ENCODE assay signal across 10 cellular contexts in genomic region chr1:229127301-229127700, GRCh38.
DNase-seq lines count a peak whose midpoint lies in the region; ATAC-seq and TF ChIP-seq lines count a peak whose summit lies in the region.
"Had no signal": no experiment of that assay in that cellular context is flagged by ENCODE, and none has a peak within 500 bp of the region (broad histone marks: within the 10 kb centered on the region; RNA-seq: fewer than 3 reads in every experiment).

No MANE protein-coding gene starts in this region.

- ATAC-seq in SK-N-SH treated with all-trans-retinoic acid at 6 μM for 48 hours = peak; percentile 68
- ATAC-seq in sciatic nerve = peak; percentile 25
- no peak for ATAC-seq in HG03095 (IDR thresholded peaks at IDR 0.05; ENCODE audit: unreplicated experiment)

- H3F3A ChIP-seq in SK-N-SH (replicated peaks; ENCODE audit: insufficient read depth) = no peaks in the 10 kb centered on the region

- H3K36me3 ChIP-seq in SK-N-SH (replicated peaks in 1 of 2; ENCODE audit: control insufficient read depth in 1 of 2, insufficient read depth in 2 of 2, low read length in 1 of 2) (no peaks in the 10 kb centered on the region), KMS-11 (ENCODE audit: insufficient read depth) (no peaks in the 10 kb centered on the region)

- H3K9ac ChIP-seq in SK-N-SH = no peak overlapping the region
- H3K9ac ChIP-seq in KMS-11 = no peak overlapping the region

- no peaks in the 10 kb centered on the region for H3K9me2 ChIP-seq in SK-N-SH

- H3K4me1 Mint-ChIP-seq in activated naive CD4-positive, alpha-beta T cell treated with anti-CD3 and anti-CD28 coated beads, Interleukin-2, amount 10 ng/mL, durations not matched to agents 7 days and 5 days = peaks cover 53% of the 10 kb centered on the region

- no peak overlapping the region for H3K4me3 Mint-ChIP-seq in activated naive CD4-positive, alpha-beta T cell treated with anti-CD3 and anti-CD28 coated beads, Interleukin-2, amount 10 ng/mL, durations not matched to agents 7 days and 5 days
- H3K4me3 Mint-ChIP-seq: activated T-cell treated with anti-CD3 and anti-CD28 coated beads, Interleukin-2, amount 50 U/mL, for 4 hours had no signal

- H3K27me3 ChIP-seq in SK-N-SH (ENCODE audit: insufficient read depth) (no peaks in the 10 kb centered on the region), KMS-11 (ENCODE audit: insufficient read depth, low read depth) (no peaks in the 10 kb centered on the region)

- no peaks in the 10 kb centered on the region for H3K79me2 ChIP-seq in SK-N-SH (ENCODE audit: insufficient read depth)
- no peaks in the 10 kb centered on the region for H3K79me2 ChIP-seq in KMS-11 (ENCODE audit: insufficient read depth, low read depth)

- CTCF ChIA-PET in SK-N-SH (lab: Yijun Ruan, JAX) = no interaction called here
- CTCF ChIA-PET in activated naive CD4-positive, alpha-beta T cell treated with anti-CD3 and anti-CD28 coated beads, Interleukin-2, amount 10 ng/mL, durations not matched to agents 7 days and 5 days (lab: Charles Lee) = no interaction called here

- H3K27me3 Mint-ChIP-seq in activated naive CD4-positive, alpha-beta T cell treated with anti-CD3 and anti-CD28 coated beads, Interleukin-2, amount 10 ng/mL, durations not matched to agents 7 days and 5 days = peaks cover 52% of the 10 kb centered on the region

- TF ChIP-seq EP300 in SK-N-SH (IDR thresholded peaks at IDR 0.05; ENCODE audit: borderline replicate concordance in 1 of 2, low read depth in 1 of 2, low read length in 1 of 2) = no peak

- H3K27ac ChIP-seq in SK-N-SH (ENCODE audit: low read depth in 2 of 2, low read length in 1 of 2) = no peak overlapping the region
- H3K27ac ChIP-seq in KMS-11 = no peak overlapping the region

- H3K9me3 Mint-ChIP-seq in activated naive CD4-positive, alpha-beta T cell treated with anti-CD3 and anti-CD28 coated beads, Interleukin-2, amount 10 ng/mL, durations not matched to agents 7 days and 5 days = no peaks in the 10 kb centered on the region
- H3K9me3 Mint-ChIP-seq: activated T-cell treated with anti-CD3 and anti-CD28 coated beads, Interleukin-2, amount 50 U/mL, for 4 hours had no signal

- TF ChIP-seq RAD21 in SK-N-SH (IDR thresholded peaks at IDR 0.05; ENCODE audit: low read length) = no peak

- 45% methylated on average over 2 of the region's 2 CpGs for WGBS in SK-N-SH (ENCODE audit: low lambda C conversion rate)

- H3K9me3 ChIP-seq in SK-N-SH = no peaks in the 10 kb centered on the region

- H3K36me3 Mint-ChIP-seq in activated naive CD4-positive, alpha-beta T cell treated with anti-CD3 and anti-CD28 coated beads, Interleukin-2, amount 10 ng/mL, durations not matched to agents 7 days and 5 days = no peaks in the 10 kb centered on the region

- H2AFZ ChIP-seq in SK-N-SH (ENCODE audit: low read depth) (no peak overlapping the region), KMS-11 (ENCODE audit: low read depth) (no peak overlapping the region)

- TF ChIP-seq CTCF in SK-N-SH (IDR thresholded peaks at IDR 0.05) (no peak), KMS-11 (conservative IDR thresholded peaks at IDR 0.05; ENCODE audit: low read depth, low read length) (no peak)

- intact Hi-C loops in sciatic nerve (cut with DNase I) = no loop called here

- no peak overlapping the region for H3K4me2 ChIP-seq in SK-N-SH
- peak overlapping the region; percentile 22; the same call in 1 of the 2 replicates for H3K4me2 ChIP-seq in KMS-11

- H3K27ac Mint-ChIP-seq in activated naive CD4-positive, alpha-beta T cell treated with anti-CD3 and anti-CD28 coated beads, Interleukin-2, amount 10 ng/mL, durations not matched to agents 7 days and 5 days = no peak overlapping the region

- H3K4me1 ChIP-seq in SK-N-SH (ENCODE audit: control insufficient read depth in 1 of 2, insufficient read depth in 2 of 2, low read depth in 1 of 2, low read length in 1 of 2) (peaks cover 0 to 2% of the 10 kb centered on the region in 2 experiments; a peak in 1 of 4 replicates), KMS-11 (ENCODE audit: low read depth, poor library complexity, severe bottlenecking) (peaks cover 16% of the 10 kb centered on the region)

- POLR2A ChIA-PET in SK-N-SH (lab: Yijun Ruan, JAX) = no interaction called here

- DNase-seq in SK-N-SH = no peak
- peak; percentile 57 for DNase-seq in activated naive CD4-positive, alpha-beta T cell treated with anti-CD3 and anti-CD28 coated beads, Interleukin-2, amount 10 ng/mL, durations not matched to agents 7 days and 5 days
- DNase-seq in sciatic nerve (ENCODE audit: low spot score) = no peak
- no peak for DNase-seq in GM03348 (ENCODE audit: low spot score)
- DNase-seq in germinal center (ENCODE audit: low spot score) = no peak
- DNase-seq: activated T-cell treated with anti-CD3 and anti-CD28 coated beads, Interleukin-2, amount 50 U/mL, for 4 hours; NCI-H748 treated with DMSO at 0.1 percent for 48 hours had no signal

- H3K4me3 ChIP-seq in SK-N-SH (ENCODE audit: low read depth in 2 of 2, low read length in 1 of 2) (no peak overlapping the region), KMS-11 (IDR thresholded peaks at IDR 0.05; ENCODE audit: insufficient read depth, low read depth, low read length) (no peak overlapping the region)

- H4K20me1 ChIP-seq in SK-N-SH (ENCODE audit: insufficient read depth) (no peaks in the 10 kb centered on the region), KMS-11 (ENCODE audit: insufficient read depth) (no peaks in the 10 kb centered on the region)

TF ChIP-seq in SK-N-SH treated with all-trans-retinoic acid at 6 μM for 48 hours, 23 proteins besides CTCF, POLR2A, EP300 and RAD21 (continues in another document):
- TF ChIP-seq TCF4 (CRISPR knock-in tag; IDR thresholded peaks at IDR 0.05; ENCODE audit: borderline replicate concordance) = no peak
- TF ChIP-seq ISL1 (CRISPR knock-in tag; IDR thresholded peaks at IDR 0.05) = no peak
- no peak for TF ChIP-seq RARB (CRISPR knock-in tag; IDR thresholded peaks at IDR 0.05)
- TF ChIP-seq SNAI2 (CRISPR knock-in tag; IDR thresholded peaks at IDR 0.05) = no peak
- TF ChIP-seq ZFP3 (CRISPR knock-in tag; IDR thresholded peaks at IDR 0.05) = no peak
- no peak for TF ChIP-seq PPARA (CRISPR knock-in tag; IDR thresholded peaks at IDR 0.05; ENCODE audit: borderline replicate concordance)
- TF ChIP-seq ZFP30 (CRISPR knock-in tag; IDR thresholded peaks at IDR 0.05) = no peak
- no peak for TF ChIP-seq ZC3H10 (CRISPR knock-in tag; IDR thresholded peaks at IDR 0.05)
- no peak for TF ChIP-seq OSR1 (CRISPR knock-in tag; IDR thresholded peaks at IDR 0.05)
- no peak for TF ChIP-seq PATZ1 (CRISPR knock-in tag; IDR thresholded peaks at IDR 0.05; ENCODE audit: borderline replicate concordance)
- TF ChIP-seq CSDC2 (CRISPR knock-in tag; IDR thresholded peaks at IDR 0.05) = no peak

TF ChIP-seq in SK-N-SH, 30 proteins besides CTCF, POLR2A, EP300 and RAD21:
- no peak for TF ChIP-seq PBX3 (IDR thresholded peaks at IDR 0.05)
- TF ChIP-seq GATA2 (CRISPR knock-in tag; IDR thresholded peaks at IDR 0.05) = no peak
- TF ChIP-seq TEAD4 (IDR thresholded peaks at IDR 0.05; ENCODE audit: borderline replicate concordance, insufficient read depth) = no peak
- TF ChIP-seq FOXJ3 (CRISPR knock-in tag; IDR thresholded peaks at IDR 0.05) = no peak
- TF ChIP-seq RCOR1 (IDR thresholded peaks at IDR 0.05; ENCODE audit: low read length) = no peak
- TF ChIP-seq SIN3A (IDR thresholded peaks at IDR 0.05; ENCODE audit: borderline replicate concordance, low read depth, low read length) = no peak
- no peak for TF ChIP-seq ELF1 (IDR thresholded peaks at IDR 0.05)
- no peak for TF ChIP-seq MAX (IDR thresholded peaks at IDR 0.05; ENCODE audit: low read depth)
- no peak for TF ChIP-seq FOXM1 (IDR thresholded peaks at IDR 0.05; ENCODE audit: low read depth)
- no peak for TF ChIP-seq TCF12 (IDR thresholded peaks at IDR 0.05)
- TF ChIP-seq YY1 (IDR thresholded peaks at IDR 0.05; ENCODE audit: low read depth) = no peak
- no peak for TF ChIP-seq RFX5 (IDR thresholded peaks at IDR 0.05; ENCODE audit: low read length)
